In genomic region chr5:158929579-158930233, GRCh38 we compare ENCODE assay signal across 21 cellular contexts.
DNase-seq lines count a peak whose midpoint lies in the region; ATAC-seq, FAIRE-seq and TF ChIP-seq lines count a peak whose summit lies in the region.
"Had no signal": no experiment of that assay in that cellular context is flagged by ENCODE, and none has a peak within 500 bp of the region (broad histone marks: within the 10 kb centered on the region; RNA-seq: fewer than 3 reads in every experiment).

No MANE protein-coding gene starts in this region.

- H3K79me2 ChIP-seq in HepG2 (ENCODE audit: insufficient read depth, low read length), result no peaks in the 10 kb centered on the region
- peaks cover 91% of the 10 kb centered on the region for H3K79me2 ChIP-seq in Karpas-422 (ENCODE audit: low read length)
- peaks cover 9% of the 10 kb centered on the region for H3K79me2 ChIP-seq in OCI-LY1 (ENCODE audit: insufficient read depth, low read length)
- no peaks in the 10 kb centered on the region for H3K79me2 ChIP-seq in hepatocyte

- 12% methylated on average over 7 of the region's 7 CpGs for WGBS in HepG2 (ENCODE audit: low lambda C conversion rate)
- 45% methylated on average over 7 of the region's 7 CpGs for WGBS in right lobe of liver (ENCODE audit: insufficient coverage, low coverage, low lambda C conversion rate, missing lambda C conversion rate)
- WGBS in hepatocyte (ENCODE audit: low lambda C conversion rate, missing lambda C conversion rate), result 69% methylated on average over 7 of the region's 7 CpGs

- POLR2A ChIA-PET in HepG2 (lab: Yijun Ruan, JAX), result no interaction called here

- no peak for TF ChIP-seq EP300 in HepG2 (IDR thresholded peaks at IDR 0.05; ENCODE audit: low read depth in 2 of 2, low read length in 2 of 2)
- TF ChIP-seq EP300 in HepG2 (CRISPR knock-in tag; IDR thresholded peaks at IDR 0.05; ENCODE audit: borderline replicate concordance), result no peak

- no peak overlapping the region for H3K4me2 ChIP-seq in HepG2 (ENCODE audit: low read depth, low read length)
- H3K4me2 ChIP-seq in Karpas-422 (ENCODE audit: low read depth, low read length, poor library complexity, severe bottlenecking), result no peak overlapping the region
- H3K4me2 ChIP-seq in OCI-LY1 (ENCODE audit: low read length), result peak overlapping the region; percentile 52
- no peak overlapping the region for H3K4me2 ChIP-seq in hepatocyte
- H3K4me2 ChIP-seq: GM23338, SK-N-SH had no signal

- no peak for FAIRE-seq in HepG2 (lab: Jason Lieb, UNC)

- no peak overlapping the region for H3K4me3 ChIP-seq in HepG2 (replicated peaks in 1 of 3; ENCODE audit: insufficient read depth in 1 of 3, low read depth in 2 of 3, low read length in 3 of 3)
- H3K4me3 ChIP-seq in right lobe of liver, result no peak overlapping the region
- H3K4me3 ChIP-seq in Karpas-422 (ENCODE audit: low read length), result no peak overlapping the region
- peak overlapping the region; percentile 25 for H3K4me3 ChIP-seq in OCI-LY1 (ENCODE audit: low read depth, low read length, poor library complexity, severe bottlenecking)
- H3K4me3 ChIP-seq in tibial artery, result no peak overlapping the region
- H3K4me3 ChIP-seq in hepatocyte, result no peak overlapping the region
- H3K4me3 ChIP-seq: GM23338 had no signal

- no peak overlapping the region for H3K9ac ChIP-seq in HepG2 (ENCODE audit: insufficient read depth, low read depth, low read length)
- H3K9ac ChIP-seq in Karpas-422 (ENCODE audit: low read length), result no peak overlapping the region
- H3K9ac ChIP-seq in OCI-LY1 (ENCODE audit: low read length), result peak overlapping the region; percentile 28; the same call in 1 of the 2 replicates
- H3K9ac ChIP-seq: SK-N-SH had no signal

- H4K20me1 ChIP-seq in HepG2 (ENCODE audit: insufficient read depth, low read length) (no peaks in the 10 kb centered on the region), Karpas-422 (ENCODE audit: insufficient read depth, low read depth, low read length) (no peaks in the 10 kb centered on the region), OCI-LY1 (ENCODE audit: insufficient read depth, low read length) (no peaks in the 10 kb centered on the region), hepatocyte (ENCODE audit: insufficient read depth, poor library complexity, severe bottlenecking) (no peaks in the 10 kb centered on the region)

- no TSS peak for BruUV-seq in HepG2 (replicated peaks; lab: Mats Ljungman, UMichigan)

- no peaks in the 10 kb centered on the region for H3K9me2 ChIP-seq in Karpas-422 (replicated peaks; ENCODE audit: insufficient read depth, low read length)
- H3K9me2 ChIP-seq in OCI-LY1 (ENCODE audit: low read depth, low read length), result no peaks in the 10 kb centered on the region
- H3K9me2 ChIP-seq in hepatocyte (replicated peaks; ENCODE audit: insufficient read depth), result no peaks in the 10 kb centered on the region
- H3K9me2 ChIP-seq: SK-N-SH had no signal

- CTCF ChIA-PET in HepG2 (lab: Yijun Ruan, JAX; ENCODE audit: low intra/inter-chr PET ratio, low total read pairs), result no interaction called here

- no peak for TF ChIP-seq RAD21 in HepG2 (CRISPR knock-in tag; IDR thresholded peaks at IDR 0.05)

- intact Hi-C loops in HepG2 (cut with micrococcal nuclease; ENCODE audit: unreplicated experiment), result no loop called here
- intact Hi-C loops in right lobe of liver (cut with DNase I), result no loop called here
- intact Hi-C loops in tibial artery (cut with DNase I; ENCODE audit: low total_unique reads), result no loop called here

- H3K36me3 ChIP-seq in HepG2 (replicated peaks in 1 of 2; ENCODE audit: control insufficient read depth in 1 of 2, insufficient read depth in 2 of 2, low read length in 2 of 2) (no peaks in the 10 kb centered on the region), right lobe of liver (no peaks in the 10 kb centered on the region), Karpas-422 (ENCODE audit: insufficient read depth, low read length) (peaks cover 26% of the 10 kb centered on the region; the same call in 1 of the 2 replicates), OCI-LY1 (ENCODE audit: insufficient read depth, low read length) (peaks cover 13% of the 10 kb centered on the region; the same call in 1 of the 2 replicates), tibial artery (peaks cover 0 to 8% (median 0%) of the 10 kb centered on the region in 3 donors), hepatocyte (replicated peaks; ENCODE audit: insufficient read depth, low read depth) (no peaks in the 10 kb centered on the region)

- TF ChIP-seq CTCF in HepG2 (CRISPR knock-in tag; IDR thresholded peaks at IDR 0.05) (no peak), right lobe of liver (IDR thresholded peaks at IDR 0.05) (no peak), OCI-LY1 (IDR thresholded peaks at IDR 0.05; ENCODE audit: low read length) (no peak), tibial artery (IDR thresholded peaks at IDR 0.05) (no peak), hepatocyte (IDR thresholded peaks at IDR 0.05; ENCODE audit: poor library complexity) (no peak)

- DNase-seq in HepG2 (ENCODE audit: low spot score) (no peak), right lobe of liver (no peak), Karpas-422 (no peak), tibial artery (no peak), hepatocyte (ENCODE audit: low spot score) (no peak)
- DNase-seq: CD4-positive, CD25-positive, alpha-beta regulatory T cell; DND-41; HCEC 1CT; KG1; NCI-H187; NCI-H2107; NCI-H2227 treated with DMSO at 0.1 percent for 48 hours; NCI-H510A; NCI-H82; SIG-M5; SK-N-SH had no signal

- ATAC-seq in HepG2 (no peak), right lobe of liver (no peak), HG02840 (IDR thresholded peaks at IDR 0.05; ENCODE audit: low FRiP score, unreplicated experiment) (no peak), HG03045 (IDR thresholded peaks at IDR 0.05; ENCODE audit: unreplicated experiment) (no peak)
- ATAC-seq: GM23338, Panc1 had no signal

- H3K4me1 ChIP-seq in HepG2 (ENCODE audit: insufficient read depth, low read length) (no peaks in the 10 kb centered on the region), right lobe of liver (no peaks in the 10 kb centered on the region), Karpas-422 (ENCODE audit: low read length) (peaks cover 72% of the 10 kb centered on the region), OCI-LY1 (ENCODE audit: insufficient read depth, low read length, severe bottlenecking) (peaks cover 76% of the 10 kb centered on the region), tibial artery (peaks cover 0 to 42% (median 3%) of the 10 kb centered on the region in 4 donors), hepatocyte (ENCODE audit: insufficient read depth) (no peaks in the 10 kb centered on the region)

- H2AFZ ChIP-seq in HepG2 (ENCODE audit: low read length) (no peak overlapping the region), Karpas-422 (ENCODE audit: low read length) (no peak overlapping the region), OCI-LY1 (ENCODE audit: low read length) (no peak overlapping the region), hepatocyte (no peak overlapping the region)
- H2AFZ ChIP-seq: GM23338 had no signal

- H3K9me3 ChIP-seq in HepG2 (ENCODE audit: low read length), result no peaks in the 10 kb centered on the region
- H3K9me3 ChIP-seq in right lobe of liver, result no peaks in the 10 kb centered on the region
- H3K9me3 ChIP-seq in Karpas-422 (ENCODE audit: low read length), result no peaks in the 10 kb centered on the region
- no peaks in the 10 kb centered on the region for H3K9me3 ChIP-seq in OCI-LY1 (ENCODE audit: low read length)
- H3K9me3 ChIP-seq in tibial artery, result no peaks in the 10 kb centered on the region
- no peaks in the 10 kb centered on the region for H3K9me3 ChIP-seq in hepatocyte (ENCODE audit: low read depth)
- H3K9me3 ChIP-seq: SK-N-SH had no signal

- H3F3A ChIP-seq in OCI-LY1 (ENCODE audit: insufficient read depth, low read length), result no peaks in the 10 kb centered on the region

- H3K27me3 ChIP-seq in HepG2 (ENCODE audit: control insufficient read depth in 1 of 2, insufficient read depth in 2 of 2, low read length in 2 of 2), result no peaks in the 10 kb centered on the region
- no peaks in the 10 kb centered on the region for H3K27me3 ChIP-seq in right lobe of liver
- H3K27me3 ChIP-seq in Karpas-422 (ENCODE audit: low read length), result no peaks in the 10 kb centered on the region
- H3K27me3 ChIP-seq in OCI-LY1 (ENCODE audit: insufficient read depth, low read length), result no peaks in the 10 kb centered on the region
- no peaks in the 10 kb centered on the region for H3K27me3 ChIP-seq in tibial artery
- peaks cover 23% of the 10 kb centered on the region for H3K27me3 ChIP-seq in hepatocyte

- H3K27ac ChIP-seq in HepG2 (ENCODE audit: extremely low read length, insufficient read depth, low read length), result no peak overlapping the region
- H3K27ac ChIP-seq in right lobe of liver, result no peak overlapping the region
- peak overlapping the region; percentile 25 for H3K27ac ChIP-seq in Karpas-422 (ENCODE audit: low read length)
- peak overlapping the region; percentile 70 for H3K27ac ChIP-seq in OCI-LY1 (ENCODE audit: low read depth, low read length, poor library complexity, severe bottlenecking)
- H3K27ac ChIP-seq in tibial artery, result no peak overlapping the region
- H3K27ac ChIP-seq in hepatocyte, result no peak overlapping the region

- TF ChIP-seq POLR2A in HepG2 (IDR thresholded peaks at IDR 0.05; ENCODE audit: insufficient read depth in 1 of 2, low read depth in 2 of 2, low read length in 2 of 2), result no peak
- no peak for TF ChIP-seq POLR2A in right lobe of liver (IDR thresholded peaks at IDR 0.05)

- in situ Hi-C loops in HepG2 (cut with HindIII; ENCODE audit: extremely low pct_ligation_motif_present, low pct_unique_long_range_greater_than_20kb), result no loop called here

TF ChIP-seq in HepG2, 621 proteins besides CTCF, POLR2A, EP300 and RAD21:
- peak; percentile 15; the same call in 1 of the 2 replicates for TF ChIP-seq MAFF (IDR thresholded peaks at IDR 0.05; ENCODE audit: low read depth, low read length)
- TF ChIP-seq ZGPAT (CRISPR knock-in tag; IDR thresholded peaks at IDR 0.05), result no peak
- no peak for TF ChIP-seq ZNF260 (CRISPR knock-in tag; IDR thresholded peaks at IDR 0.05; ENCODE audit: borderline replicate concordance, low read depth)
- no peak for TF ChIP-seq JUNB (CRISPR knock-in tag; IDR thresholded peaks at IDR 0.05; ENCODE audit: borderline replicate concordance)
- TF ChIP-seq NFE2 (CRISPR knock-in tag; IDR thresholded peaks at IDR 0.05), result no peak
- TF ChIP-seq MAFK (conservative IDR thresholded peaks at IDR 0.05 in 1 of 2, IDR thresholded peaks at IDR 0.05 in 1 of 2; ENCODE audit: low read length in 2 of 2), result peak in 1 of 2 experiments; percentile 51; a peak in 3 of 4 replicates
- TF ChIP-seq ZNF777 (CRISPR knock-in tag; IDR thresholded peaks at IDR 0.05), result no peak

Comparison
In these comparisons a context has a peak if more than half of its experiments do, and no peak if none do; other contexts are left out.
1. H3K27ac ChIP-seq: peak in Karpas-422 (single experiment) and OCI-LY1 (single experiment); none in HepG2 (single experiment), right lobe of liver (0 of 3), tibial artery (0 of 2) and hepatocyte (single experiment).